21 cellular contexts compared by ENCODE assay signal in genomic region chr22:41499624-41500280, GRCh38. TPM values are rescaled to one million over a fixed set of nuclear protein-coding genes. Genes with fewer than 3 reads are reported as not detected.
DNase-seq lines count a peak whose midpoint lies in the region; ATAC-seq, FAIRE-seq and TF ChIP-seq lines count a peak whose summit lies in the region.
"Had no signal": no experiment of that assay in that cellular context is flagged by ENCODE, and none has a peak within 500 bp of the region (broad histone marks: within the 10 kb centered on the region; RNA-seq: fewer than 3 reads in every experiment).

No MANE protein-coding gene starts in this region.

- BruUV-seq in MCF 10A (replicated peaks; lab: Mats Ljungman, UMichigan): no TSS peak
- BruUV-seq in mammary epithelial cell (replicated peaks; lab: Mats Ljungman, UMichigan): no TSS peak

- H3K4me3 ChIP-seq in mammary epithelial cell (replicated peaks in 1 of 3; ENCODE audit: insufficient read depth in 1 of 3, low read depth in 2 of 3, low read length in 3 of 3) (no peak overlapping the region), mucosa of descending colon (no peak overlapping the region), WERI-Rb-1 (ENCODE audit: low read depth, low read length) (no peak overlapping the region)
- H3K4me3 ChIP-seq: body of pancreas, ovary, SJCRH30 had no signal

- ATAC-seq in Right ventricle myocardium superior (ENCODE audit: poor library complexity) (peak; percentile 13), mucosa of descending colon (peak; percentile 17)
- ATAC-seq: activated T-cell treated with anti-CD3 and anti-CD28 coated beads, Interleukin-2, amount 50 U/mL, for 72 hours; body of pancreas; foreskin keratinocyte; stimulated activated naive CD8-positive, alpha-beta T cell treated with anti-CD3 and anti-CD28 coated beads, Interleukin-15, amount 100 ng/mL, for 72 hours had no signal

- no peak overlapping the region for H3K9ac ChIP-seq in mammary epithelial cell (ENCODE audit: insufficient read depth, low read length)

- no peaks in the 10 kb centered on the region for H3K27me3 Mint-ChIP-seq in MCF 10A (ENCODE audit: insufficient read depth, unreplicated experiment)
- H3K27me3 Mint-ChIP-seq: activated naive CD8-positive, alpha-beta T cell; stimulated activated naive CD8-positive, alpha-beta T cell treated with anti-CD3 and anti-CD28 coated beads, Interleukin-15, amount 100 ng/mL, for 72 hours had no signal

- WGBS in mammary epithelial cell (ENCODE audit: low coverage, missing lambda C conversion rate): 74% methylated on average over 10 of the region's 10 CpGs

- H3K27me3 ChIP-seq in mammary epithelial cell (ENCODE audit: insufficient read depth, low read length): no peaks in the 10 kb centered on the region
- H3K27me3 ChIP-seq in WERI-Rb-1 (ENCODE audit: insufficient read depth, low read depth, severe bottlenecking): no peaks in the 10 kb centered on the region
- H3K27me3 ChIP-seq: body of pancreas, foreskin keratinocyte, ovary, SJCRH30 had no signal

- no peaks in the 10 kb centered on the region for H4K20me1 ChIP-seq in mammary epithelial cell (ENCODE audit: insufficient read depth, low read length)

- CTCF ChIA-PET in MCF 10A (lab: Yijun Ruan, JAX): interaction anchor here (0.6 to 2.7 kb wide), 4 partner anchors 18 to 587 kb away, joined by 3 to 15 read pairs (median 5); no protein-coding TSS in a partner anchor
- CTCF ChIA-PET in mammary epithelial cell (lab: Charles Lee; ENCODE audit: low non-redundant PET): no interaction called here

- POLR2A ChIA-PET in MCF 10A (lab: Yijun Ruan, JAX): interaction anchor here (0.6 to 1.3 kb wide), 5 partner anchors 11 to 53 kb away, joined by 3 to 5 read pairs (median 3); partner anchors contain the start of gene TOB2

- dilution Hi-C loops in mammary epithelial cell (cut with HindIII; ENCODE audit: low sequenced_read_pairs): loop anchor here (5.0 kb wide), 1 partner anchor 108 kb away; no protein-coding TSS in a partner anchor

- H3K4me3 Mint-ChIP-seq in MCF 10A (ENCODE audit: unreplicated experiment): no peak overlapping the region
- H3K4me3 Mint-ChIP-seq: activated naive CD8-positive, alpha-beta T cell; activated T-cell treated with anti-CD3 and anti-CD28 coated beads, Interleukin-2, amount 50 U/mL, for 72 hours; stimulated activated naive CD8-positive, alpha-beta T cell treated with anti-CD3 and anti-CD28 coated beads, Interleukin-15, amount 100 ng/mL, for 72 hours had no signal

- no peak for DNase-seq in MCF 10A (ENCODE audit: unreplicated experiment)
- DNase-seq in mammary epithelial cell: no peak
- DNase-seq in Right ventricle myocardium superior: no peak
- DNase-seq in mucosa of descending colon: no peak
- DNase-seq in urothelium cell line (ENCODE audit: low spot score): no peak
- DNase-seq in NCI-H1105 (lab: John Stamatoyannopoulos, UW): no peak
- no peak for DNase-seq in WERI-Rb-1
- DNase-seq in HCEC 1CT: no peak
- DNase-seq: activated CD8-positive, alpha-beta memory T cell treated with anti-CD3 and anti-CD28 coated beads for 24 hours; activated T-cell treated with anti-CD3 and anti-CD28 coated beads, Interleukin-2, amount 50 U/mL, for 72 hours; body of pancreas; GDM1; NCI-H1436; NCI-H526 treated with DMSO at 0.1 percent for 48 hours; ovary; SJCRH30; stimulated activated CD4-positive, alpha-beta T cell treated with anti-CD3 and anti-CD28 coated beads, Interleukin-1b, Interleukin-23, amount 100 ng/mL, for 48 hours; stimulated activated naive CD8-positive, alpha-beta T cell treated with anti-CD3 and anti-CD28 coated beads, Interleukin-15, amount 100 ng/mL, for 72 hours had no signal

- no peak overlapping the region for H2AFZ ChIP-seq in mammary epithelial cell (ENCODE audit: low read depth, low read length)

- H3K27ac ChIP-seq in mammary epithelial cell (ENCODE audit: insufficient read depth, low read depth, low read length) (no peak overlapping the region), WERI-Rb-1 (no peak overlapping the region)
- H3K27ac ChIP-seq: body of pancreas, C4-2B, foreskin keratinocyte, ovary, SJCRH30 had no signal

- peaks cover 48% of the 10 kb centered on the region for H3K79me2 ChIP-seq in mammary epithelial cell (ENCODE audit: insufficient read depth, low read length)

- peaks cover 63% of the 10 kb centered on the region for H3K36me3 Mint-ChIP-seq in MCF 10A (ENCODE audit: insufficient read depth, unreplicated experiment)

- peaks cover 7% of the 10 kb centered on the region for H3K4me1 Mint-ChIP-seq in MCF 10A (ENCODE audit: insufficient read depth, unreplicated experiment)
- H3K4me1 Mint-ChIP-seq: stimulated activated naive CD8-positive, alpha-beta T cell treated with anti-CD3 and anti-CD28 coated beads, Interleukin-15, amount 100 ng/mL, for 72 hours had no signal

- no peak overlapping the region for H3K4me2 ChIP-seq in mammary epithelial cell (ENCODE audit: insufficient read depth, low read depth, low read length)

- peak overlapping the region; percentile 61 for H3K27ac Mint-ChIP-seq in MCF 10A (ENCODE audit: low read depth, unreplicated experiment)
- H3K27ac Mint-ChIP-seq: activated naive CD8-positive, alpha-beta T cell; activated T-cell treated with anti-CD3 and anti-CD28 coated beads, Interleukin-2, amount 50 U/mL, for 72 hours had no signal

- intact Hi-C loops in MCF 10A (cut with micrococcal nuclease): no loop called here
- intact Hi-C loops in mammary epithelial cell (cut with micrococcal nuclease): no loop called here
- intact Hi-C loops in Right ventricle myocardium superior (cut with DNase I): no loop called here
- intact Hi-C loops in mucosa of descending colon (cut with DNase I, micrococcal nuclease): no loop called here

- H3K9me3 ChIP-seq in mammary epithelial cell (replicated peaks; ENCODE audit: insufficient read depth, low read length) (no peaks in the 10 kb centered on the region), mucosa of descending colon (no peaks in the 10 kb centered on the region), WERI-Rb-1 (ENCODE audit: severe bottlenecking) (no peaks in the 10 kb centered on the region)
- H3K9me3 ChIP-seq: body of pancreas, ovary, SJCRH30 had no signal

- peak; percentile 91 for FAIRE-seq in urothelium cell line (lab: Jason Lieb, UNC)

- TF ChIP-seq CTCF in MCF 10A (IDR thresholded peaks at IDR 0.05; ENCODE audit: unreplicated experiment): no peak
- no peak for TF ChIP-seq CTCF in mammary epithelial cell (conservative IDR thresholded peaks at IDR 0.05 in 1 of 2, IDR thresholded peaks at IDR 0.05 in 1 of 2; ENCODE audit: extremely low read depth in 1 of 2, insufficient read depth in 1 of 2, low read depth in 1 of 2, low read length in 2 of 2)
- no peak for TF ChIP-seq CTCF in mucosa of descending colon (IDR thresholded peaks at IDR 0.05)
- TF ChIP-seq CTCF in WERI-Rb-1 (IDR thresholded peaks at IDR 0.05; ENCODE audit: low read depth, low read length): no peak

- H3K4me1 ChIP-seq in mammary epithelial cell (ENCODE audit: insufficient read depth, low read length): peaks cover 3% of the 10 kb centered on the region
- H3K4me1 ChIP-seq in mucosa of descending colon (ENCODE audit: low read depth): no peaks in the 10 kb centered on the region
- H3K4me1 ChIP-seq: body of pancreas, SJCRH30 had no signal

- in situ Hi-C loops in mammary epithelial cell (cut with MboI; ENCODE audit: low sequenced_read_pairs in 2 of 2): no loop called here

- peaks cover 3% of the 10 kb centered on the region for H3K36me3 ChIP-seq in mammary epithelial cell (ENCODE audit: insufficient read depth, low read length)
- peaks cover 14% of the 10 kb centered on the region for H3K36me3 ChIP-seq in mucosa of descending colon (ENCODE audit: low read depth)
- peaks cover 27% of the 10 kb centered on the region for H3K36me3 ChIP-seq in WERI-Rb-1
- H3K36me3 ChIP-seq: ovary had no signal

- no peaks in the 10 kb centered on the region for H3K9me3 Mint-ChIP-seq in MCF 10A (ENCODE audit: unreplicated experiment)
- H3K9me3 Mint-ChIP-seq: activated T-cell treated with anti-CD3 and anti-CD28 coated beads, Interleukin-2, amount 50 U/mL, for 72 hours; stimulated activated naive CD8-positive, alpha-beta T cell treated with anti-CD3 and anti-CD28 coated beads, Interleukin-15, amount 100 ng/mL, for 72 hours had no signal

RNA-seq across cellular contexts. Expression of gene ACO2, which starts 30.8 kb away (rescaled TPM):
- 105 and 109 TPM in 2 replicates for total RNA-seq in MCF 10A (2022)
- total RNA-seq in mammary epithelial cell: 10 to 100 TPM; 79.2 to 96.0 TPM
- polyA plus RNA-seq in mammary epithelial cell: 61.5 TPM
- 85.0 TPM for polyA minus RNA-seq in mammary epithelial cell
- 835 TPM for total RNA-seq in Right ventricle myocardium superior
- total RNA-seq in mucosa of descending colon: 100 to 1,000 TPM; 187 to 295 (median 241) TPM

RNA-seq across cellular contexts. Expression of gene PHF5A, which starts 31.3 kb away (rescaled TPM):
- total RNA-seq in MCF 10A (2022) (62.3 and 68.8 TPM in 2 replicates), mammary epithelial cell (10 to 100 TPM; 32.2 to 54.3 TPM), Right ventricle myocardium superior (26.4 TPM), mucosa of descending colon (10 to 100 TPM; 27.0 to 31.7 (median 29.7) TPM)
- polyA plus RNA-seq in mammary epithelial cell: 73.3 TPM
- polyA minus RNA-seq in mammary epithelial cell: 22.1 TPM

RNA-seq across cellular contexts. Expression of gene POLR3H, which starts 44.5 kb away (rescaled TPM):
- 26.3 and 35.5 TPM in 2 replicates for total RNA-seq in MCF 10A (2022)
- 10 to 100 TPM; 17.2 to 47.0 TPM for total RNA-seq in mammary epithelial cell
- polyA plus RNA-seq in mammary epithelial cell: 57.3 TPM
- 72.2 TPM for polyA minus RNA-seq in mammary epithelial cell
- total RNA-seq in Right ventricle myocardium superior: 18.3 TPM
- total RNA-seq in mucosa of descending colon: 10 to 100 TPM; 12.4 to 26.1 (median 15.7) TPM

RNA-seq across cellular contexts. Expression of gene TOB2, which starts 53.2 kb away (rescaled TPM):
- total RNA-seq in MCF 10A (2022): 25.4 and 26.9 TPM in 2 replicates
- 10 to 100 TPM; 28.3 to 30.3 TPM for total RNA-seq in mammary epithelial cell
- polyA plus RNA-seq in mammary epithelial cell: 15.1 TPM
- 43.0 TPM for polyA minus RNA-seq in mammary epithelial cell
- total RNA-seq in Right ventricle myocardium superior: 62.6 TPM
- 10 to 100 TPM; 47.3 to 71.8 (median 53.9) TPM for total RNA-seq in mucosa of descending colon
